9 cellular contexts compared by ENCODE assay signal in genomic region chr9:134165357-134166315, GRCh38. TPM values are rescaled to one million over a fixed set of nuclear protein-coding genes. Genes with fewer than 3 reads are reported as not detected.
A peak's percentile ranks its signal among the peaks of the same experiment; 100 is the strongest.
DNase-seq lines count a peak whose midpoint lies in the region; ATAC-seq and TF ChIP-seq lines count a peak whose summit lies in the region.
"Had no signal": no experiment of that assay in that cellular context is flagged by ENCODE, and none has a peak within 500 bp of the region (broad histone marks: within the 10 kb centered on the region; RNA-seq: fewer than 3 reads in every experiment).

No MANE protein-coding gene starts in this region.

- peaks cover 7% of the 10 kb centered on the region for H3K36me3 Mint-ChIP-seq in activated CD4-positive, alpha-beta T cell treated with anti-CD3 and anti-CD28 coated beads, Interleukin-2, amount 10 ng/mL, durations not matched to agents 7 days and 5 days (ENCODE audit: low read depth)
- H3K36me3 Mint-ChIP-seq in endodermal cell (ENCODE audit: low read depth) = peaks cover 11% of the 10 kb centered on the region

- H3K27me3 Mint-ChIP-seq in activated CD4-positive, alpha-beta T cell treated with anti-CD3 and anti-CD28 coated beads, Interleukin-2, amount 10 ng/mL, durations not matched to agents 7 days and 5 days = no peaks in the 10 kb centered on the region
- no peaks in the 10 kb centered on the region for H3K27me3 Mint-ChIP-seq in endodermal cell (ENCODE audit: insufficient read depth)

- POLR2A ChIA-PET in activated CD4-positive, alpha-beta T cell treated with anti-CD3 and anti-CD28 coated beads, Interleukin-2, amount 10 ng/mL, durations not matched to agents 7 days and 5 days (lab: Charles Lee) = interaction anchor here (0.6 to 2.1 kb wide), 2 partner anchors 30 to 291 kb away, joined by 4 to 9 read pairs; partner anchors contain the start of gene WDR5

- no peaks in the 10 kb centered on the region for H3K36me3 ChIP-seq in GM06990 (ENCODE audit: control insufficient read depth, insufficient read depth, low read length)
- H3K36me3 ChIP-seq in endodermal cell (ENCODE audit: control insufficient read depth, insufficient read depth, low read length) = no peaks in the 10 kb centered on the region
- no peaks in the 10 kb centered on the region for H3K36me3 ChIP-seq in spleen

- CTCF ChIA-PET in activated CD4-positive, alpha-beta T cell treated with anti-CD3 and anti-CD28 coated beads, Interleukin-2, amount 10 ng/mL, durations not matched to agents 7 days and 5 days (lab: Charles Lee) = interaction anchor here (1.1 to 1.6 kb wide), 2 partner anchors 8 to 30 kb away, joined by 3 to 5 read pairs; partner anchors contain the start of gene WDR5

- H3K4me3 Mint-ChIP-seq in activated CD4-positive, alpha-beta T cell treated with anti-CD3 and anti-CD28 coated beads, Interleukin-2, amount 10 ng/mL, durations not matched to agents 7 days and 5 days = no peak overlapping the region
- no peak overlapping the region for H3K4me3 Mint-ChIP-seq in endodermal cell

- no peaks in the 10 kb centered on the region for H3K9me3 Mint-ChIP-seq in activated CD4-positive, alpha-beta T cell treated with anti-CD3 and anti-CD28 coated beads, Interleukin-2, amount 10 ng/mL, durations not matched to agents 7 days and 5 days
- H3K9me3 Mint-ChIP-seq in endodermal cell = peaks cover 13% of the 10 kb centered on the region

- peak; percentile 75 for DNase-seq in GM06990 (ENCODE audit: extremely low read depth, insufficient read length)
- DNase-seq in activated CD4-positive, alpha-beta T cell treated with anti-CD3 and anti-CD28 coated beads, Interleukin-2, amount 10 ng/mL, durations not matched to agents 7 days and 5 days = peak; percentile 45
- DNase-seq in endodermal cell = peak; percentile 67
- DNase-seq in spleen = peak; percentile 92
- DNase-seq in GM19240 (ENCODE audit: insufficient read length, low spot score) = no peak
- no peak for DNase-seq in substantia nigra (lab: John Stamatoyannopoulos, UW)
- DNase-seq in AG08395 (ENCODE audit: low spot score) = no peak

- H3K27me3 ChIP-seq in GM06990 (replicated peaks; ENCODE audit: control insufficient read depth, insufficient read depth, low read length) (no peaks in the 10 kb centered on the region), endodermal cell (ENCODE audit: control insufficient read depth, insufficient read depth, low read length, poor library complexity, severe bottlenecking) (no peaks in the 10 kb centered on the region), spleen (replicated peaks in 1 of 7) (no peaks in the 10 kb centered on the region)

- intact Hi-C loops in spleen (cut with DNase I; ENCODE audit: low total_unique reads) = no loop called here

- no peaks in the 10 kb centered on the region for H3K4me1 ChIP-seq in endodermal cell (ENCODE audit: control insufficient read depth, insufficient read depth, low read length)
- H3K4me1 ChIP-seq in spleen = peaks cover 0 to 21% (median 12%) of the 10 kb centered on the region in 6 donors

- H3K4me3 ChIP-seq in GM06990 (replicated peaks; ENCODE audit: low read depth, low read length) (no peak overlapping the region), endodermal cell (ENCODE audit: low read length) (no peak overlapping the region), spleen (no peak overlapping the region)

- WGBS in endodermal cell (ENCODE audit: insufficient coverage in 1 of 2, insufficient read length in 1 of 2), 2 experiments = 63 to 71% methylated on average over 28 to 29 of the region's 29 CpGs
- WGBS in spleen, 5 donors = 53 to 55% (median 54%) methylated on average over 21 to 29 of the region's 29 CpGs

- no peaks in the 10 kb centered on the region for H3K9me3 ChIP-seq in endodermal cell (ENCODE audit: control insufficient read depth, low read length)
- peaks cover 0 to 7% (median 5%) of the 10 kb centered on the region in 8 donors for H3K9me3 ChIP-seq in spleen

- no peak overlapping the region for H3K9ac ChIP-seq in endodermal cell (ENCODE audit: extremely low read depth, low read length, poor library complexity, severe bottlenecking)

- no peak overlapping the region for H3K27ac Mint-ChIP-seq in activated CD4-positive, alpha-beta T cell treated with anti-CD3 and anti-CD28 coated beads, Interleukin-2, amount 10 ng/mL, durations not matched to agents 7 days and 5 days
- H3K27ac Mint-ChIP-seq in endodermal cell = no peak overlapping the region

- peaks cover 24% of the 10 kb centered on the region for H3K4me1 Mint-ChIP-seq in activated CD4-positive, alpha-beta T cell treated with anti-CD3 and anti-CD28 coated beads, Interleukin-2, amount 10 ng/mL, durations not matched to agents 7 days and 5 days
- no peaks in the 10 kb centered on the region for H3K4me1 Mint-ChIP-seq in endodermal cell

- no peak for ATAC-seq in HG03159 (IDR thresholded peaks at IDR 0.05; ENCODE audit: unreplicated experiment)

- no peak for TF ChIP-seq CTCF in GM06990 (IDR thresholded peaks at IDR 0.05; ENCODE audit: insufficient read depth, low read length, poor library complexity, severe bottlenecking)
- TF ChIP-seq CTCF in endodermal cell (conservative IDR thresholded peaks at IDR 0.05) = no peak
- no peak for TF ChIP-seq CTCF in spleen (IDR thresholded peaks at IDR 0.05 in 8 of 11, conservative IDR thresholded peaks at IDR 0.05 in 3 of 11)

- no peak for TF ChIP-seq POLR2A in spleen (IDR thresholded peaks at IDR 0.05)

- H3K27ac ChIP-seq in endodermal cell (ENCODE audit: low read depth, low read length) = no peak overlapping the region
- H3K27ac ChIP-seq in spleen = no peak overlapping the region
- H3K27ac ChIP-seq in substantia nigra (ENCODE audit: low read depth, low read length, poor library complexity, severe bottlenecking) = no peak overlapping the region

RNA-seq across cellular contexts. Expression of gene RNU6ATAC, which starts 1.3 kb away (rescaled TPM):
- 10 to 100 TPM in 1 of 2 experiments, not detected in 1; 27.2 TPM for total RNA-seq in activated CD4-positive, alpha-beta T cell treated with anti-CD3 and anti-CD28 coated beads, Interleukin-2, amount 10 ng/mL, durations not matched to agents 7 days and 5 days
- total RNA-seq in endodermal cell (100 to 1,000 TPM; 115 to 156 TPM), spleen (100 to 1,000 TPM in 4 of 7 donors, not detected in 3; 223 to 404 (median 271) TPM)
- 17,848 TPM for polyA plus RNA-seq in endodermal cell (2013, experiment 1 of 2)
- 19,941 TPM for polyA plus RNA-seq in endodermal cell (2013, experiment 2 of 2)
- polyA plus RNA-seq in spleen = not detected
- polyA plus RNA-seq: neural cell had no signal

RNA-seq across cellular contexts. Expression of gene WDR5, which starts 29.8 kb away (rescaled TPM):
- total RNA-seq in activated CD4-positive, alpha-beta T cell treated with anti-CD3 and anti-CD28 coated beads, Interleukin-2, amount 10 ng/mL, durations not matched to agents 7 days and 5 days = 10 to 100 TPM; 41.0 to 42.5 TPM
- total RNA-seq in endodermal cell (10 to 100 TPM; 53.8 to 57.2 TPM), spleen (10 to 100 TPM; 13.8 to 23.1 (median 19.1) TPM)
- 41.9 TPM for polyA plus RNA-seq in endodermal cell (2013, experiment 1 of 2)
- polyA plus RNA-seq in endodermal cell (2013, experiment 2 of 2) = 36.8 TPM
- polyA plus RNA-seq in spleen = 10 to 100 TPM; 15.4 to 31.3 (median 19.3) TPM

Comparison
In these comparisons a context has a peak if more than half of its experiments do, and no peak if none do; other contexts are left out.
1. DNase-seq: peak in GM06990 (single experiment), activated CD4-positive, alpha-beta T cell treated with anti-CD3 and anti-CD28 coated beads, Interleukin-2, amount 10 ng/mL, durations not matched to agents 7 days and 5 days (single experiment), endodermal cell (single experiment) and spleen (single experiment); none in GM19240 (single experiment), substantia nigra (0 of 49) and AG08395 (single experiment).